8 cellular contexts compared by ENCODE assay signal in genomic region chr2:29920130-29920577, GRCh38. TPM values are rescaled to one million over a fixed set of nuclear protein-coding genes. Genes with fewer than 3 reads are reported as not detected.
DNase-seq lines count a peak whose midpoint lies in the region; ATAC-seq and TF ChIP-seq lines count a peak whose summit lies in the region.

No MANE protein-coding gene starts in this region.

- no peak for TF ChIP-seq POLR2A in GM18505 (IDR thresholded peaks at IDR 0.05; ENCODE audit: borderline replicate concordance, extremely low read depth, insufficient read depth, insufficient read length)

- in situ Hi-C loops in GM13976 (cut with MboI; ENCODE audit: low sequenced_read_pairs, unreplicated experiment): loop anchor here (10.0 kb wide), 1 partner anchor 165 kb away; no protein-coding TSS in a partner anchor

- TF ChIP-seq CTCF in GM13976 (IDR thresholded peaks at IDR 0.05; ENCODE audit: borderline replicate concordance, control extremely low read depth, extremely low read depth, insufficient read depth, missing control alignments): no peak
- TF ChIP-seq CTCF in cardiac fibroblast (IDR thresholded peaks at IDR 0.05; ENCODE audit: low read depth, low read length): no peak

- ATAC-seq in left lobe of liver (peak; percentile 52), GM18505 (IDR thresholded peaks at IDR 0.05; ENCODE audit: unreplicated experiment) (no peak)

- DNase-seq in GM13976 (ENCODE audit: low spot score) (peak; percentile 69), T follicular helper cell (ENCODE audit: low read depth) (peak; percentile 31), cardiac fibroblast (ENCODE audit: low read depth in 2 of 2) (peak; percentile 11 to 28), left lobe of liver (ENCODE audit: low spot score) (no peak), NK-92 (lab: John Stamatoyannopoulos, UW; ENCODE audit: unreplicated experiment) (no peak), NCI-H1436 (lab: John Stamatoyannopoulos, UW) (no peak)
- peak; percentile 15 for DNase-seq in stimulated activated CD8-positive, alpha-beta memory T cell treated with anti-CD3 and anti-CD28 coated beads, Interleukin-12 subunit alpha, Interleukin-12 subunit beta, amount 100 ng/mL, for 1 hour (ENCODE audit: low read depth)

- no peak overlapping the region for H3K4me3 ChIP-seq in cardiac fibroblast (replicated peaks in 1 of 2; ENCODE audit: low read depth in 2 of 2, low read length in 2 of 2)

RNA-seq across cellular contexts. Expression of gene ALK, which starts 1.2 kb away (rescaled TPM):
- not detected for total RNA-seq in left lobe of liver

Comparison
In these comparisons a context has a peak if more than half of its experiments do, and no peak if none do; other contexts are left out.
1. DNase-seq: peak in GM13976 (single experiment), T follicular helper cell (single experiment), cardiac fibroblast (2 of 2) and stimulated activated CD8-positive, alpha-beta memory T cell treated with anti-CD3 and anti-CD28 coated beads, Interleukin-12 subunit alpha, Interleukin-12 subunit beta, amount 100 ng/mL, for 1 hour (single experiment); none in left lobe of liver (single experiment), NK-92 (single experiment) and NCI-H1436 (single experiment).